In genomic region chr6:15441215-15441868, GRCh38 we compare ENCODE assay signal across 8 cellular contexts.
DNase-seq lines count a peak whose midpoint lies in the region; ATAC-seq and TF ChIP-seq lines count a peak whose summit lies in the region.

No MANE protein-coding gene starts in this region.

- H3K9me3 Mint-ChIP-seq in activated CD8-positive, alpha-beta memory T cell treated with anti-CD3 and anti-CD28 coated beads, Interleukin-2, amount 10 ng/mL, durations not matched to agents 7 days and 5 days (ENCODE audit: low read depth): no peaks in the 10 kb centered on the region

- CTCF ChIA-PET in activated CD8-positive, alpha-beta memory T cell treated with anti-CD3 and anti-CD28 coated beads, Interleukin-2, amount 10 ng/mL, durations not matched to agents 7 days and 5 days (lab: Charles Lee): interaction anchor here (0.7 to 3.0 kb wide), 18 partner anchors 7 to 486 kb away, joined by 3 to 12 read pairs (median 4); no protein-coding TSS in a partner anchor

- H3K27me3 ChIP-seq in MG63 (no peaks in the 10 kb centered on the region), liver (ENCODE audit: control insufficient read depth in 4 of 4, insufficient read depth in 4 of 4, low read length in 3 of 4) (no peaks in the 10 kb centered on the region), tibial artery (no peaks in the 10 kb centered on the region)

- no peaks in the 10 kb centered on the region for H3K9me3 ChIP-seq in MG63
- H3K9me3 ChIP-seq in liver (ENCODE audit: control insufficient read depth in 4 of 4, low read length in 3 of 4): no peaks in the 10 kb centered on the region
- no peaks in the 10 kb centered on the region for H3K9me3 ChIP-seq in tibial artery

- TF ChIP-seq CTCF in liver (IDR thresholded peaks at IDR 0.05; ENCODE audit: low read depth, low read length, missing input control) (peak; percentile 78), tibial artery (IDR thresholded peaks at IDR 0.05) (peak; percentile 65 to 79)

- H3K4me1 ChIP-seq in liver (ENCODE audit: control insufficient read depth in 4 of 4, insufficient read depth in 4 of 4, low read length in 3 of 4): peaks cover 3 to 35% (median 23%) of the 10 kb centered on the region in 4 donors
- peaks cover 0 to 38% (median 8%) of the 10 kb centered on the region in 4 donors for H3K4me1 ChIP-seq in tibial artery

- ATAC-seq in activated CD8-positive, alpha-beta memory T cell treated with anti-CD3 and anti-CD28 coated beads, Interleukin-2, amount 10 ng/mL, durations not matched to agents 7 days and 5 days: peak; percentile 37
- ATAC-seq in HG03039 (IDR thresholded peaks at IDR 0.05; ENCODE audit: unreplicated experiment): no peak

- 72% methylated on average over 7 of the region's 7 CpGs for WGBS in liver

- H3K4me3 ChIP-seq in MG63 (no peak overlapping the region), liver (ENCODE audit: low read depth in 1 of 3, low read length in 3 of 3) (no peak overlapping the region), tibial artery (no peak overlapping the region)

- H3K9ac ChIP-seq in liver (ENCODE audit: low read depth in 1 of 2, low read length in 2 of 2): no peak overlapping the region

- H3K4me3 Mint-ChIP-seq in activated CD8-positive, alpha-beta memory T cell treated with anti-CD3 and anti-CD28 coated beads, Interleukin-2, amount 10 ng/mL, durations not matched to agents 7 days and 5 days: no peak overlapping the region

- peak overlapping the region; percentile 31 for H3K27ac Mint-ChIP-seq in activated CD8-positive, alpha-beta memory T cell treated with anti-CD3 and anti-CD28 coated beads, Interleukin-2, amount 10 ng/mL, durations not matched to agents 7 days and 5 days

- H3K36me3 Mint-ChIP-seq in activated CD8-positive, alpha-beta memory T cell treated with anti-CD3 and anti-CD28 coated beads, Interleukin-2, amount 10 ng/mL, durations not matched to agents 7 days and 5 days: peaks cover 2% of the 10 kb centered on the region

- DNase-seq in activated CD8-positive, alpha-beta memory T cell treated with anti-CD3 and anti-CD28 coated beads, Interleukin-2, amount 10 ng/mL, durations not matched to agents 7 days and 5 days: no peak
- no peak for DNase-seq in activated CD8-positive, alpha-beta memory T cell treated with anti-CD3 and anti-CD28 coated beads, Interleukin-2, amount 50 U/mL, for 48 hours
- DNase-seq in MG63 (peak; percentile 51), SKM-1 treated with dmso at 0.1 percent for 144 hours (lab: John Stamatoyannopoulos, UW; ENCODE audit: unreplicated experiment) (peak; percentile 34), dedifferentiated amniotic fluid mesenchymal stem cell (ENCODE audit: extremely low spot score) (peak; percentile 84), tibial artery (peak in 1 of 2 donors; percentile 48)

- H3K27me3 Mint-ChIP-seq in activated CD8-positive, alpha-beta memory T cell treated with anti-CD3 and anti-CD28 coated beads, Interleukin-2, amount 10 ng/mL, durations not matched to agents 7 days and 5 days: no peaks in the 10 kb centered on the region

- intact Hi-C loops in tibial artery (cut with DNase I; ENCODE audit: low total_unique reads): no loop called here

- TF ChIP-seq RAD21 in liver (IDR thresholded peaks at IDR 0.05): peak; percentile 88 to 91

- H3K36me3 ChIP-seq in MG63 (no peaks in the 10 kb centered on the region), liver (ENCODE audit: control insufficient read depth in 4 of 4, insufficient read depth in 3 of 4, low read depth in 1 of 4, low read length in 3 of 4) (no peaks in the 10 kb centered on the region), tibial artery (no peaks in the 10 kb centered on the region)

- H3K4me1 Mint-ChIP-seq in activated CD8-positive, alpha-beta memory T cell treated with anti-CD3 and anti-CD28 coated beads, Interleukin-2, amount 10 ng/mL, durations not matched to agents 7 days and 5 days: peaks cover 76% of the 10 kb centered on the region

- H3K27ac ChIP-seq in liver (ENCODE audit: low read depth in 1 of 2, low read length in 2 of 2) (peak overlapping the region in 1 of 2 donors; percentile 40), tibial artery (no peak overlapping the region)

TF ChIP-seq in liver, 16 proteins besides CTCF, POLR2A, EP300 and RAD21:
- TF ChIP-seq SP1 (IDR thresholded peaks at IDR 0.05): no peak
- no peak for TF ChIP-seq GABPA (IDR thresholded peaks at IDR 0.05 in 1 of 2, conservative IDR thresholded peaks at IDR 0.05 in 1 of 2)
- TF ChIP-seq TAF1 (conservative IDR thresholded peaks at IDR 0.05): no peak
- no peak for TF ChIP-seq NR2F2 (IDR thresholded peaks at IDR 0.05)
- TF ChIP-seq ZBTB33 (IDR thresholded peaks at IDR 0.05): no peak
- TF ChIP-seq REST (IDR thresholded peaks at IDR 0.05): no peak
- no peak for TF ChIP-seq HNF4G (IDR thresholded peaks at IDR 0.05)
- no peak for TF ChIP-seq ATF3 (IDR thresholded peaks at IDR 0.05)
- TF ChIP-seq YY1 (IDR thresholded peaks at IDR 0.05): no peak
- no peak for TF ChIP-seq FOXA2 (IDR thresholded peaks at IDR 0.05)

Comparison
In these comparisons a context has a peak if more than half of its experiments do, and no peak if none do; other contexts are left out.
1. DNase-seq: peak in MG63 (single experiment), SKM-1 treated with dmso at 0.1 percent for 144 hours (single experiment) and dedifferentiated amniotic fluid mesenchymal stem cell (single experiment); none in activated CD8-positive, alpha-beta memory T cell treated with anti-CD3 and anti-CD28 coated beads, Interleukin-2, amount 10 ng/mL, durations not matched to agents 7 days and 5 days (single experiment) and activated CD8-positive, alpha-beta memory T cell treated with anti-CD3 and anti-CD28 coated beads, Interleukin-2, amount 50 U/mL, for 48 hours (single experiment).